ENCODE assay signal across 2 cellular contexts in genomic region chr16:66524601-66525164, GRCh38.
TF ChIP-seq lines count a peak whose summit lies in the region.

No MANE protein-coding gene starts in this region.

TF ChIP-seq in GM12891, 5 proteins besides CTCF, POLR2A, EP300 and RAD21:
- TF ChIP-seq POU2F2 (IDR thresholded peaks at IDR 0.05; ENCODE audit: low read depth, low read length), result no peak
- peak; percentile 99 for TF ChIP-seq SPI1 (IDR thresholded peaks at IDR 0.05; ENCODE audit: low read depth, low read length)

TF ChIP-seq in GM12878, 131 proteins besides CTCF, POLR2A, EP300 and RAD21 (continues in another document):
- peak; percentile 47 for TF ChIP-seq E4F1 (IDR thresholded peaks at IDR 0.05; ENCODE audit: borderline replicate concordance, partially characterized antibody)
- TF ChIP-seq JUND (IDR thresholded peaks at IDR 0.05; ENCODE audit: low read depth, low read length), result no peak
- TF ChIP-seq PBX3 (IDR thresholded peaks at IDR 0.05; ENCODE audit: insufficient replicate concordance, low read depth, low read length), result no peak
- TF ChIP-seq SP1 (IDR thresholded peaks at IDR 0.05; ENCODE audit: low read depth, low read length), result peak; percentile 57
- no peak for TF ChIP-seq POLR2AphosphoS5 (IDR thresholded peaks at IDR 0.05; ENCODE audit: low read length)
- TF ChIP-seq IRF4 (IDR thresholded peaks at IDR 0.05; ENCODE audit: low read depth, low read length), result peak; percentile 94
- peak; percentile 84 for TF ChIP-seq BCL3 (IDR thresholded peaks at IDR 0.05; ENCODE audit: borderline replicate concordance, insufficient read depth, low read depth, low read length, poor library complexity, severe bottlenecking)
- peak; percentile 57 for TF ChIP-seq RELA (IDR thresholded peaks at IDR 0.05; ENCODE audit: borderline replicate concordance, partially characterized antibody)
- peak; percentile 58 for TF ChIP-seq CHD2 (IDR thresholded peaks at IDR 0.05; ENCODE audit: borderline replicate concordance, low read depth, low read length)
- TF ChIP-seq CUX1 (IDR thresholded peaks at IDR 0.05; ENCODE audit: insufficient replicate concordance, low read depth, low read length), result peak; percentile 62
- peak; percentile 85; the same call in 1 of the 2 replicates for TF ChIP-seq NBN (IDR thresholded peaks at IDR 0.05)
- TF ChIP-seq TCF3 (IDR thresholded peaks at IDR 0.05; ENCODE audit: borderline replicate concordance, insufficient read depth, low read depth, low read length), result peak; percentile 38; the same call in 1 of the 2 replicates
- peak; percentile 55 for TF ChIP-seq MEF2B (IDR thresholded peaks at IDR 0.05; ENCODE audit: partially characterized antibody, poor library complexity, severe bottlenecking)
- peak; percentile 85 for TF ChIP-seq SKIL (IDR thresholded peaks at IDR 0.05; ENCODE audit: low read depth, poor library complexity, severe bottlenecking)
- TF ChIP-seq BMI1 (IDR thresholded peaks at IDR 0.05; ENCODE audit: borderline replicate concordance), result peak; percentile 63; the same call in 1 of the 2 replicates
- no peak for TF ChIP-seq KAT2A (conservative IDR thresholded peaks at IDR 0.05; ENCODE audit: control insufficient read depth, low read depth, low read length)
- TF ChIP-seq TAF1 (IDR thresholded peaks at IDR 0.05; ENCODE audit: borderline replicate concordance, low read depth, low read length), result peak; percentile 36; the same call in 1 of the 2 replicates
- 0 out of 2 replicates have a peak, but pooled peaks have one; percentile 40 for TF ChIP-seq TCF7 (IDR thresholded peaks at IDR 0.05; ENCODE audit: borderline replicate concordance)
- no peak for TF ChIP-seq NR2C1 (IDR thresholded peaks at IDR 0.05)
- TF ChIP-seq YBX1 (IDR thresholded peaks at IDR 0.05), result no peak
- peak; percentile 77; the same call in 1 of the 2 replicates for TF ChIP-seq BACH1 (IDR thresholded peaks at IDR 0.05; ENCODE audit: borderline replicate concordance)
- TF ChIP-seq BCL11A (IDR thresholded peaks at IDR 0.05; ENCODE audit: low read depth, low read length), result peak; percentile 92
- peak; percentile 55; the same call in 1 of the 2 replicates for TF ChIP-seq MEF2A (IDR thresholded peaks at IDR 0.05; ENCODE audit: insufficient read depth, low read depth, low read length)
- 0 out of 2 replicates have a peak, but pooled peaks have one; percentile 58 for TF ChIP-seq RCOR1 (conservative IDR thresholded peaks at IDR 0.05; ENCODE audit: low read depth, low read length)
- no peak for TF ChIP-seq ZSCAN29 (IDR thresholded peaks at IDR 0.05)
- TF ChIP-seq ZBTB33 (IDR thresholded peaks at IDR 0.05), result no peak
- TF ChIP-seq EGR1 (IDR thresholded peaks at IDR 0.05; ENCODE audit: borderline replicate concordance in 1 of 2, low read depth in 2 of 2, low read length in 2 of 2), result peak in 1 of 2 experiments; percentile 46; a peak in 1 of 3 replicates
- TF ChIP-seq USF2 (IDR thresholded peaks at IDR 0.05; ENCODE audit: borderline replicate concordance, low read depth, low read length), result no peak
- TF ChIP-seq CBFB (IDR thresholded peaks at IDR 0.05; ENCODE audit: low read depth), result peak; percentile 96
- TF ChIP-seq RBBP5 (conservative IDR thresholded peaks at IDR 0.05), result no peak
- peak; percentile 72 for TF ChIP-seq ATF7 (IDR thresholded peaks at IDR 0.05; ENCODE audit: low read depth)
- no peak for TF ChIP-seq HSF1 (IDR thresholded peaks at IDR 0.05; ENCODE audit: low read depth, low read length)
- TF ChIP-seq RELB (IDR thresholded peaks at IDR 0.05; ENCODE audit: low read depth), result peak; percentile 94
- peak; percentile 99 to 100 for TF ChIP-seq IKZF2 (IDR thresholded peaks at IDR 0.05)
- peak; percentile 91 for TF ChIP-seq NFIC (IDR thresholded peaks at IDR 0.05; ENCODE audit: low read depth, low read length)
- TF ChIP-seq SPI1 (IDR thresholded peaks at IDR 0.05; ENCODE audit: borderline replicate concordance, insufficient read depth, low read depth, low read length), result peak; percentile 100
- peak; percentile 100 for TF ChIP-seq EED (IDR thresholded peaks at IDR 0.05; ENCODE audit: low read depth)
- TF ChIP-seq JUNB (IDR thresholded peaks at IDR 0.05), result peak; percentile 60
